ENCODE assay signal across 36 cellular contexts in the genomic region with DNA sequence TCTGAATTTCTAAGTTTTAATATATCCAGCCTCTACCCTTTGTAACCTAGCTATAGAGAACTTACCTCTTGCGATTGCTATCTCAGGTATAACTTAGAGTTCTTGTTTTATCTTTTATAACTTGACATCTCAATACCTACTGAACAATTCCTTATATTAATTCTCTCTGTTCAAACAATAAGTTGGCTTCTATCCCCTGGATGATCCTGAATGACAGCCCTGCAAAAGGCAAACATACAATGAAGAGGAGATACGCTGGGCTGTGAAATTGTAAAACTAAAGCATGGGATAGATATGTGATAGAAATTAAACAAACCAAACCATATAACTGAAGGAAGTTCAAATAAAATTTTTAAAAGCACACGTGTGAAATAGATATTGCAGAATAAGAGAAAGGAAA.
"Had no signal": no experiment of that assay in that cellular context is flagged by ENCODE, and none has a peak within 500 bp of the region (broad histone marks: within the 10 kb centered on the region; RNA-seq: fewer than 3 reads in every experiment).

No MANE protein-coding gene starts in this region.

- H3K4me2 ChIP-seq: KMS-11 had no signal

- H3K9me3 ChIP-seq: MG63 had no signal

- H3K27ac ChIP-seq: KMS-11 had no signal

- DNase-seq: Karpas-422, Kasumi-1, KBM-7, KG1, MG63, MM.1S, MV-4-11, NCI-H1048, NCI-H1092, NCI-H1092 treated with DMSO at 0.1 percent for 48 hours, NCI-H1105, NCI-H1105 treated with DMSO at 0.1 percent for 48 hours, NCI-H1417, NCI-H1417 treated with DMSO at 0.1 percent for 48 hours, NCI-H1436, NCI-H1436 treated with DMSO at 0.1 percent for 48 hours, NCI-H146, NCI-H1694, NCI-H1694 treated with DMSO at 0.1 percent for 48 hours, NCI-H187, NCI-H187 treated with DMSO at 0.1 percent for 48 hours, NCI-H1930, NCI-H2029, NCI-H2029 treated with DMSO at 0.1 percent for 48 hours, NCI-H2081, NCI-H2107, NCI-H2171, NCI-H2171 treated with DMSO at 0.1 percent for 48 hours, NCI-H2227 treated with DMSO at 0.1 percent for 48 hours, NCI-H226, NCI-H345, NCI-H446, NCI-H446 treated with DMSO at 0.1 percent for 48 hours, NCI-H510A, NCI-H510A treated with DMSO at 0.1 percent for 48 hours had no signal

- H3K4me3 ChIP-seq: MG63 had no signal

- H3K9ac ChIP-seq: KMS-11 had no signal

- H3K36me3 ChIP-seq: MG63 had no signal

- H3K27me3 ChIP-seq: MG63 had no signal
